In the genomic region with DNA sequence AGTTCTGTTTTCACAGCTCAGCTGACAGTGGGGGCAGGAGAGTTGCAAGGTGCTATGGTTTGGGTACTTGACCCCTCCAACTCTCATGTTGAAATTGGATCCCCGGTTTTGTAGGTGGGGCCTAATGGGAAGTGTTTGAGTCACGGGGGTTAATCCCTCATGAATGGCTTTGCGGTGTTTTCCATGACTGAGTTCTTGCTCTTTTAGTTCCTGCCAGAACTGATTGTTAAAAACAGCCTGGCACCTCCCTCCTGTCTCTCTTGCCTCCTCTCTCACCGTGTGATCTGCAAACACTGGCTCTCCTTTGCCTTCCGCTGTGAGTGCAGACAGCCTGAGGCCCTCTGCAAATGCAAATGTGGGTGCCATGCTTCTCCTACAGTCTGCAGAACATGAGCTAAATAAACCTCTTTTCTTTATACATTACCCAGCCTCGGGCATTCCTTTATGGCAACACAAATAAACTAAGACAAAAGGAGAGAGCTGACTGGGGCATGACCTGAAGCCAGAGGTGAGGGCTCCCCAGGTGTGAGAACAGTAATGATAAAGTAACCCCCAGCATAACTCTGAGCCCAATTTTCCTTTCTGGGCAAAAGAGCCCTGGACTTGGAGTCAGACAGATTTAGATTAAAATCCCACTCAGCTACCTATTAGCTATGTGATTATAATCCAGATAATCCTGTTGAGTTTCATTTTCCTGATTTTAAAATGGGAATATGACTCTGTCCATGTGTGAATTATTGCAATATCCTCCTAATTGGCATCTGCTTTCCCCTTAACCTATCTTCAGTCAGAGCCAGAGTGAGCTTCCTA, we compare ENCODE assay signal across 10 cellular contexts.
DNase-seq lines count a peak whose midpoint lies in the region; ATAC-seq and TF ChIP-seq lines count a peak whose summit lies in the region.
"Had no signal": no experiment of that assay in that cellular context is flagged by ENCODE, and none has a peak within 500 bp of the region (broad histone marks: within the 10 kb centered on the region; RNA-seq: fewer than 3 reads in every experiment).

No MANE protein-coding gene starts in this region.

- H4K8ac ChIP-seq in H9 (replicated peaks; ENCODE audit: insufficient read length, low read depth, low read length), result no peak overlapping the region
- H4K8ac ChIP-seq in neuronal stem cell (ENCODE audit: low read depth, low read length), result no peak overlapping the region

- H3K4me3 ChIP-seq in neuronal stem cell (ENCODE audit: low read length in 2 of 2), result no peak overlapping the region
- H3K4me3 ChIP-seq in effector memory CD4-positive, alpha-beta T cell (ENCODE audit: insufficient read depth, low read depth, low read length, poor library complexity, severe bottlenecking), result no peak overlapping the region
- H3K4me3 ChIP-seq: prostate gland had no signal

- H3K9me3 ChIP-seq in H9 (ENCODE audit: control insufficient read depth, low read depth, low read length) (no peaks in the 10 kb centered on the region), neuronal stem cell (replicated peaks in 1 of 2; ENCODE audit: control insufficient read depth in 2 of 2, insufficient read depth in 1 of 2, low read depth in 1 of 2, low read length in 2 of 2) (no peaks in the 10 kb centered on the region)
- H3K9me3 ChIP-seq in effector memory CD4-positive, alpha-beta T cell (ENCODE audit: control insufficient read depth, low read length), result no peaks in the 10 kb centered on the region
- H3K9me3 ChIP-seq: prostate gland had no signal

- H3K79me1 ChIP-seq in H9 (ENCODE audit: insufficient read depth, low read depth, low read length, poor library complexity, severe bottlenecking), result no peaks in the 10 kb centered on the region
- H3K79me1 ChIP-seq in neuronal stem cell (ENCODE audit: low read depth, low read length), result no peaks in the 10 kb centered on the region

- no peak for TF ChIP-seq CTCF in H9 (conservative IDR thresholded peaks at IDR 0.05)

- no peak overlapping the region for H2BK20ac ChIP-seq in H9 (ENCODE audit: low read depth, low read length, poor library complexity, severe bottlenecking)

- H3K9me3 Mint-ChIP-seq in H9, result peaks cover 14 to 16% of the 10 kb centered on the region in 2 experiments

- H3K27ac ChIP-seq in H9 (ENCODE audit: insufficient read length, low read depth, low read length), result no peak overlapping the region
- H3K27ac ChIP-seq in epithelial cell of prostate, result peak overlapping the region; percentile 20
- no peak overlapping the region for H3K27ac ChIP-seq in neuronal stem cell (replicated peaks; ENCODE audit: low read length)
- H3K27ac ChIP-seq in effector memory CD4-positive, alpha-beta T cell (ENCODE audit: insufficient read depth, low read length, poor library complexity, severe bottlenecking), result no peak overlapping the region
- H3K27ac ChIP-seq: prostate gland had no signal

- no peaks in the 10 kb centered on the region for H3K27me3 Mint-ChIP-seq in H9 (ENCODE audit: low read depth)

- H3K14ac ChIP-seq in H9 (ENCODE audit: insufficient read depth, low read length), result no peak overlapping the region
- no peak overlapping the region for H3K14ac ChIP-seq in neuronal stem cell (ENCODE audit: low read length)

- H2AFZ ChIP-seq in H9 (ENCODE audit: low read length) (no peak overlapping the region), neuronal stem cell (ENCODE audit: low read length) (no peak overlapping the region)

- H2AK5ac ChIP-seq in H9 (ENCODE audit: insufficient read length, low read length) (no peak overlapping the region), neuronal stem cell (ENCODE audit: low read depth, low read length) (no peak overlapping the region)

- no peaks in the 10 kb centered on the region for H3K36me3 ChIP-seq in neuronal stem cell (replicated peaks in 1 of 2; ENCODE audit: control insufficient read depth in 2 of 2, insufficient read depth in 2 of 2, low read length in 2 of 2)
- H3K36me3 ChIP-seq in effector memory CD4-positive, alpha-beta T cell (ENCODE audit: control insufficient read depth, insufficient read depth, low read length), result no peaks in the 10 kb centered on the region
- H3K36me3 ChIP-seq: prostate gland had no signal

- H3K27me3 ChIP-seq in H9 (ENCODE audit: insufficient read depth, low read length) (no peaks in the 10 kb centered on the region), neuronal stem cell (ENCODE audit: control insufficient read depth in 3 of 3, insufficient read depth in 3 of 3, low read depth in 1 of 3, low read length in 3 of 3) (peaks cover 0 to 3% (median 3%) of the 10 kb centered on the region in 3 experiments)
- H3K27me3 ChIP-seq in effector memory CD4-positive, alpha-beta T cell (replicated peaks; ENCODE audit: control insufficient read depth, insufficient read depth, low read length, poor library complexity, severe bottlenecking), result no peaks in the 10 kb centered on the region

- H4K91ac ChIP-seq in H9 (ENCODE audit: insufficient read length, low read depth, low read length) (no peak overlapping the region), neuronal stem cell (ENCODE audit: low read depth, low read length, poor library complexity) (no peak overlapping the region)

- no CpG with 5 or more reads among the region's 6 CpGs for WGBS in H9 (ENCODE audit: extremely low coverage, insufficient read length, low lambda C conversion rate)
- WGBS in neuronal stem cell (ENCODE audit: extremely low coverage in 2 of 2, insufficient read length in 2 of 2, insufficient replicate concordance in 1 of 2), 2 donors, result no CpG with 5 or more reads among the region's 6 CpGs

- H3K4me1 Mint-ChIP-seq in H9, result peaks cover 23 to 25% of the 10 kb centered on the region in 2 experiments

- no peak overlapping the region for H3K18ac ChIP-seq in H9 (ENCODE audit: insufficient read length, low read depth, low read length)
- no peak overlapping the region for H3K18ac ChIP-seq in neuronal stem cell (ENCODE audit: low read length)

- H3K4ac ChIP-seq in H9 (ENCODE audit: low read depth, low read length), result no peak overlapping the region
- no peak overlapping the region for H3K4ac ChIP-seq in neuronal stem cell (ENCODE audit: low read length)

- H3K79me2 ChIP-seq in H9 (ENCODE audit: insufficient read depth, low read length), result no peaks in the 10 kb centered on the region

- H3K4me1 ChIP-seq in H9 (ENCODE audit: insufficient read depth, low read length), result no peaks in the 10 kb centered on the region
- peaks cover 0 to 12% of the 10 kb centered on the region in 2 donors for H3K4me1 ChIP-seq in neuronal stem cell (ENCODE audit: control insufficient read depth in 2 of 2, insufficient read depth in 1 of 2, low read depth in 1 of 2, low read length in 2 of 2)
- no peaks in the 10 kb centered on the region for H3K4me1 ChIP-seq in effector memory CD4-positive, alpha-beta T cell (ENCODE audit: control insufficient read depth, insufficient read depth, low read length, poor library complexity, severe bottlenecking)
- H3K4me1 ChIP-seq: prostate gland had no signal

- H3K4me2 ChIP-seq in H9 (ENCODE audit: insufficient read depth, insufficient read length, low read length), result no peak overlapping the region
- H3K4me2 ChIP-seq in neuronal stem cell (ENCODE audit: insufficient read depth, low read length, poor library complexity, severe bottlenecking), result no peak overlapping the region

- no peak overlapping the region for H2BK12ac ChIP-seq in H9 (ENCODE audit: insufficient read length, low read depth, low read length)
- H2BK12ac ChIP-seq in neuronal stem cell (ENCODE audit: low read length), result no peak overlapping the region

- H3K56ac ChIP-seq in H9 (ENCODE audit: insufficient read length, low read depth, low read length), result no peak overlapping the region

- H2BK120ac ChIP-seq in H9 (ENCODE audit: low read depth, low read length, poor library complexity, severe bottlenecking), result no peak overlapping the region
- no peak overlapping the region for H2BK120ac ChIP-seq in neuronal stem cell (ENCODE audit: low read depth, low read length)

- H3K23me2 ChIP-seq in H9 (ENCODE audit: insufficient read length, low read depth, low read length, poor library complexity, severe bottlenecking), result no peaks in the 10 kb centered on the region

- H4K20me1 ChIP-seq in H9 (ENCODE audit: control insufficient read depth, insufficient read depth, insufficient read length), result no peaks in the 10 kb centered on the region

- H3K9ac ChIP-seq in H9 (ENCODE audit: extremely low read depth, insufficient read length, low read length) (no peak overlapping the region), neuronal stem cell (ENCODE audit: low read depth, low read length, poor library complexity) (no peak overlapping the region)

- H3K23ac ChIP-seq in H9 (ENCODE audit: insufficient read length, low read depth, low read length) (no peak overlapping the region), neuronal stem cell (ENCODE audit: low read depth, low read length, poor library complexity) (no peak overlapping the region)

- no peak overlapping the region for H3T11ph ChIP-seq in H9 (ENCODE audit: low read length)

- peak overlapping the region in 2 of 3 experiments; percentile 32 to 94; a peak in 4 of 7 replicates for H3K27ac Mint-ChIP-seq in H9
- H3K27ac Mint-ChIP-seq: activated B cell treated with CpG ODN at 0.5 μM for 24 hours had no signal

- H2BK5ac ChIP-seq in H9 (ENCODE audit: insufficient read length, low read length) (no peak overlapping the region), neuronal stem cell (ENCODE audit: low read length) (no peak overlapping the region)

- H3K4me3 Mint-ChIP-seq in H9, result peak overlapping the region; percentile 22 to 36; a peak in 2 of 5 replicates
- H3K4me3 Mint-ChIP-seq: activated B cell treated with CpG ODN at 0.5 μM for 24 hours had no signal

- ATAC-seq in GM18909 (IDR thresholded peaks at IDR 0.05; ENCODE audit: poor library complexity, unreplicated experiment) (no peak), GM19395 (IDR thresholded peaks at IDR 0.05; ENCODE audit: unreplicated experiment) (no peak)

- no peak overlapping the region for H4K5ac ChIP-seq in H9 (ENCODE audit: insufficient read length, low read depth, low read length)

- peaks cover 5 to 10% (median 6%) of the 10 kb centered on the region in 3 experiments for H3K36me3 Mint-ChIP-seq in H9 (ENCODE audit: insufficient read depth in 1 of 3, low read depth in 3 of 3)

- DNase-seq in H9 (no peak), NCI-H345 (lab: John Stamatoyannopoulos, UW) (peak; percentile 94), epithelial cell of prostate (ENCODE audit: low read depth, low spot score) (peak; percentile 81), neuronal stem cell (ENCODE audit: low spot score) (peak; percentile 68)
- DNase-seq in effector memory CD4-positive, alpha-beta T cell, result no peak
- DNase-seq: activated B cell treated with CpG ODN at 0.5 μM for 24 hours, NCI-H82 had no signal

- H2BK15ac ChIP-seq in H9 (ENCODE audit: low read depth, low read length) (no peak overlapping the region), neuronal stem cell (ENCODE audit: low read length) (no peak overlapping the region)

Comparison
In these comparisons a context has a peak if more than half of its experiments do, and no peak if none do; other contexts are left out.
1. DNase-seq: peak in NCI-H345 (single experiment), epithelial cell of prostate (single experiment) and neuronal stem cell (single experiment); none in H9 (single experiment) and effector memory CD4-positive, alpha-beta T cell (0 of 3).